ENCODE assay signal across 15 cellular contexts in genomic region chr3:42545284-42545900, GRCh38. TPM values are rescaled to one million over a fixed set of nuclear protein-coding genes. Genes with fewer than 3 reads are reported as not detected.
DNase-seq lines count a peak whose midpoint lies in the region; ATAC-seq and TF ChIP-seq lines count a peak whose summit lies in the region.
"Had no signal": no experiment of that assay in that cellular context is flagged by ENCODE, and none has a peak within 500 bp of the region (broad histone marks: within the 10 kb centered on the region; RNA-seq: fewer than 3 reads in every experiment).

No MANE protein-coding gene starts in this region.

- H3K4me1 ChIP-seq in gastroesophageal sphincter (peaks cover 3 to 46% (median 12%) of the 10 kb centered on the region in 3 donors), mesenchymal stem cell (ENCODE audit: control insufficient read depth, insufficient read depth, low read depth, low read length) (peaks cover 4% of the 10 kb centered on the region), aorta (ENCODE audit: control insufficient read depth in 1 of 2, insufficient read depth in 2 of 2, low read length in 2 of 2) (peaks cover 0 to 3% of the 10 kb centered on the region in 2 donors), SJCRH30 (no peaks in the 10 kb centered on the region)

- H3K9me3 ChIP-seq in gastroesophageal sphincter, result no peaks in the 10 kb centered on the region
- H3K9me3 ChIP-seq in mesenchymal stem cell (ENCODE audit: control insufficient read depth, low read length), result no peaks in the 10 kb centered on the region
- H3K9me3 ChIP-seq in aorta (ENCODE audit: control insufficient read depth, low read length), result no peaks in the 10 kb centered on the region
- no peaks in the 10 kb centered on the region for H3K9me3 ChIP-seq in SJCRH30 (replicated peaks)
- H3K9me3 ChIP-seq: MG63 had no signal

- no peak for TF ChIP-seq CTCF in gastroesophageal sphincter (IDR thresholded peaks at IDR 0.05)

- peak; percentile 52 for DNase-seq in DMS53 (lab: John Stamatoyannopoulos, UW)
- no peak for DNase-seq in DMS53 treated with DMSO at 0.1 percent for 48 hours (lab: John Stamatoyannopoulos, UW; ENCODE audit: unreplicated experiment)
- DNase-seq in mesenchymal stem cell, result no peak
- DNase-seq in aorta, result no peak
- no peak for DNase-seq in SJCRH30
- DNase-seq in posterior vena cava (ENCODE audit: low spot score), result no peak
- no peak for DNase-seq in HPDE6-E6E7 (ENCODE audit: extremely low spot score)
- DNase-seq: 8988T; activated effector memory CD4-positive, alpha-beta T cell treated with Interleukin-2 at 50 U/mL for 16 hours; CD4-positive, CD25-positive, alpha-beta regulatory T cell; NCI-H187 had no signal

- no peak overlapping the region for H4K8ac ChIP-seq in mesenchymal stem cell (ENCODE audit: low read length)

- no peak overlapping the region for H2BK120ac ChIP-seq in mesenchymal stem cell (ENCODE audit: low read depth, low read length)

- no peak overlapping the region for H3K23ac ChIP-seq in mesenchymal stem cell (ENCODE audit: low read length in 2 of 2)

- peak overlapping the region in 3 of 4 donors; percentile 37 to 68 (median 60) for H3K27ac ChIP-seq in gastroesophageal sphincter
- no peak overlapping the region for H3K27ac ChIP-seq in mesenchymal stem cell (ENCODE audit: low read length, poor library complexity, severe bottlenecking)
- H3K27ac ChIP-seq in aorta (ENCODE audit: low read depth in 1 of 2, low read length in 2 of 2), result peak overlapping the region; percentile 10 to 61
- no peak overlapping the region for H3K27ac ChIP-seq in SJCRH30
- H3K27ac ChIP-seq: GM23248 had no signal

- H3K27me3 ChIP-seq in gastroesophageal sphincter (no peaks in the 10 kb centered on the region), mesenchymal stem cell (ENCODE audit: control insufficient read depth in 1 of 2, insufficient read depth in 1 of 2, low read length in 2 of 2) (peaks cover 0 to 7% of the 10 kb centered on the region in 2 experiments), aorta (ENCODE audit: control insufficient read depth in 1 of 2, insufficient read depth in 2 of 2, low read length in 1 of 2) (no peaks in the 10 kb centered on the region), SJCRH30 (no peaks in the 10 kb centered on the region)
- H3K27me3 ChIP-seq: MG63 had no signal

- H2BK5ac ChIP-seq in mesenchymal stem cell (ENCODE audit: low read depth, low read length, poor library complexity, severe bottlenecking), result no peak overlapping the region

- no peak overlapping the region for H3K4ac ChIP-seq in mesenchymal stem cell (ENCODE audit: low read depth in 1 of 2, low read length in 2 of 2)

- 74% methylated on average over 3 of the region's 5 CpGs; no CpG with 5 or more reads in 1 of the 2 donors for whole genome bisulfite sequencing in gastroesophageal sphincter (ENCODE audit: low coverage in 1 of 2), 2 donors
- WGBS in mesenchymal stem cell, result 84% methylated on average over 3 of the region's 5 CpGs
- 53 to 58% methylated on average over 5 of the region's 5 CpGs for WGBS in aorta, 2 donors

- no peak overlapping the region for H2AFZ ChIP-seq in mesenchymal stem cell (ENCODE audit: low read depth, low read length)
- H2AFZ ChIP-seq: GM23248 had no signal

- peak overlapping the region; percentile 29 for H2BK15ac ChIP-seq in mesenchymal stem cell (ENCODE audit: low read depth, poor library complexity, severe bottlenecking)

- H2BK12ac ChIP-seq in mesenchymal stem cell (ENCODE audit: low read length in 2 of 2), result no peak overlapping the region

- ATAC-seq in gastroesophageal sphincter (no peak), aorta (ENCODE audit: low FRiP score) (no peak)

- no peak overlapping the region for H3K9ac ChIP-seq in mesenchymal stem cell (ENCODE audit: low read length)
- H3K9ac ChIP-seq: GM23248 had no signal

- TF ChIP-seq EP300 in gastroesophageal sphincter (IDR thresholded peaks at IDR 0.05), result no peak

- H4K91ac ChIP-seq in mesenchymal stem cell (ENCODE audit: low read length), result no peak overlapping the region

- H3K14ac ChIP-seq in mesenchymal stem cell (ENCODE audit: low read length in 2 of 2), result no peak overlapping the region

- no peak for TF ChIP-seq POLR2A in gastroesophageal sphincter (IDR thresholded peaks at IDR 0.05)

- H3K18ac ChIP-seq in mesenchymal stem cell (ENCODE audit: low read depth in 1 of 2, low read length in 2 of 2), result no peak overlapping the region

- H3K4me3 ChIP-seq in gastroesophageal sphincter (no peak overlapping the region), mesenchymal stem cell (ENCODE audit: insufficient read depth in 1 of 2, low read depth in 1 of 2, low read length in 2 of 2) (no peak overlapping the region), aorta (ENCODE audit: low read length in 2 of 2) (no peak overlapping the region), SJCRH30 (no peak overlapping the region)
- H3K4me3 ChIP-seq: GM23248, MG63 had no signal

- H2AK5ac ChIP-seq in mesenchymal stem cell (ENCODE audit: low read length, severe bottlenecking), result no peak overlapping the region

- H3K79me1 ChIP-seq in mesenchymal stem cell (replicated peaks; ENCODE audit: low read length, poor library complexity, severe bottlenecking), result peaks cover 3% of the 10 kb centered on the region

- peaks cover 0 to 28% of the 10 kb centered on the region in 2 donors for H3K36me3 ChIP-seq in gastroesophageal sphincter
- peaks cover 16 to 40% of the 10 kb centered on the region in 2 experiments for H3K36me3 ChIP-seq in mesenchymal stem cell (ENCODE audit: control insufficient read depth in 1 of 2, insufficient read depth in 2 of 2, low read depth in 1 of 2, low read length in 2 of 2)
- no peaks in the 10 kb centered on the region for H3K36me3 ChIP-seq in aorta (ENCODE audit: control insufficient read depth in 1 of 2, insufficient read depth in 2 of 2, low read length in 1 of 2)
- H3K36me3 ChIP-seq in SJCRH30, result no peaks in the 10 kb centered on the region
- H3K36me3 ChIP-seq: MG63 had no signal

- intact Hi-C loops in aorta (cut with DNase I), result loop anchor here (5.0 to 10.0 kb wide), 4 partner anchors 43 to 321 kb away; partner anchors contain the start of gene VIPR1 (in 1 of the 2)
- intact Hi-C loops in posterior vena cava (cut with DNase I), result loop anchor here in 1 of 2 donors (10.0 kb wide), 1 partner anchor 311 kb away; no protein-coding TSS in a partner anchor

- no peak overlapping the region for H3K4me2 ChIP-seq in mesenchymal stem cell (ENCODE audit: low read length, poor library complexity, severe bottlenecking)

RNA-seq across cellular contexts. Expression of gene SEC22C, which starts 36.4 kb away (rescaled TPM):
- total RNA-seq in gastroesophageal sphincter (10 to 100 TPM; 56.0 to 84.4 (median 72.1) TPM), aorta (10 to 100 TPM; 43.6 to 46.6 TPM), posterior vena cava (10 to 100 TPM; 43.8 to 47.0 TPM)
- 42.5 TPM for polyA plus RNA-seq in mesenchymal stem cell (2013, experiment 1 of 2)
- polyA plus RNA-seq in mesenchymal stem cell (2013, experiment 2 of 2), result 45.2 TPM
- 10 to 100 TPM; 54.5 to 58.6 TPM for polyA plus RNA-seq in aorta
- total RNA-seq in SJCRH30 (2014; rRNA removed; shearing (Covaris generic)), result 24.8 and 27.2 TPM in 2 replicates

RNA-seq across cellular contexts. Expression of gene VIPR1, which starts 42.9 kb away (rescaled TPM):
- 1 to 10 TPM; 3.8 to 9.5 (median 5.9) TPM for total RNA-seq in gastroesophageal sphincter
- 3.8 TPM for polyA plus RNA-seq in mesenchymal stem cell (2013, experiment 1 of 2)
- 3.9 TPM for polyA plus RNA-seq in mesenchymal stem cell (2013, experiment 2 of 2)
- 1 to 10 TPM; 3.2 to 7.6 TPM for total RNA-seq in aorta
- polyA plus RNA-seq in aorta, result 10 to 100 TPM; 11.5 to 14.0 TPM
- total RNA-seq in SJCRH30 (2014; rRNA removed; shearing (Covaris generic)), result not detected in 2 replicates
- 1 to 10 TPM; 1.3 to 2.2 TPM for total RNA-seq in posterior vena cava
- total RNA-seq: fibroblast of lung, GM23248 had no signal
- polyA plus RNA-seq: GM23248 had no signal

RNA-seq across cellular contexts. Expression of gene SS18L2, which starts 45.3 kb away (rescaled TPM):
- total RNA-seq in gastroesophageal sphincter (10 to 100 TPM in 2 of 4 donors, 1 to 10 TPM in 2; 8.4 to 32.2 (median 12.8) TPM), aorta (10 to 100 TPM; 17.5 to 18.5 TPM), posterior vena cava (10 to 100 TPM; 15.4 to 16.8 TPM)
- 39.2 TPM for polyA plus RNA-seq in mesenchymal stem cell (2013, experiment 1 of 2)
- polyA plus RNA-seq in mesenchymal stem cell (2013, experiment 2 of 2), result 42.8 TPM
- polyA plus RNA-seq in aorta, result 10 to 100 TPM; 21.4 to 47.8 TPM
- total RNA-seq in SJCRH30 (2014; rRNA removed; shearing (Covaris generic)), result 36.6 and 38.5 TPM in 2 replicates

RNA-seq across cellular contexts. Expression of gene NKTR, which starts 55.1 kb away (rescaled TPM):
- total RNA-seq in gastroesophageal sphincter (100 to 1,000 TPM in 1 of 4 donors, 10 to 100 TPM in 3; 17.9 to 134 (median 56.3) TPM), aorta (100 to 1,000 TPM in 1 of 2 donors, 10 to 100 TPM in 1; 98.5 to 163 TPM), posterior vena cava (10 to 100 TPM; 75.2 to 78.0 TPM)
- polyA plus RNA-seq in mesenchymal stem cell (2013, experiment 1 of 2), result 26.4 TPM
- polyA plus RNA-seq in mesenchymal stem cell (2013, experiment 2 of 2), result 22.4 TPM
- polyA plus RNA-seq in aorta, result 10 to 100 TPM in 1 of 2 donors, 1 to 10 TPM in 1; 6.1 to 57.7 TPM
- 25.9 and 40.6 TPM in 2 replicates for total RNA-seq in SJCRH30 (2014; rRNA removed; shearing (Covaris generic))

Comparison
In these comparisons a context has a peak if more than half of its experiments do, and no peak if none do; other contexts are left out.
1. H3K27ac ChIP-seq: peak in gastroesophageal sphincter (3 of 4) and aorta (2 of 2); none in mesenchymal stem cell (single experiment) and SJCRH30 (single experiment).